ENCODE assay signal across 10 cellular contexts in genomic region chr4:152585036-152585439, GRCh38. TPM values are rescaled to one million over a fixed set of nuclear protein-coding genes. Genes with fewer than 3 reads are reported as not detected.
DNase-seq lines count a peak whose midpoint lies in the region; ATAC-seq and TF ChIP-seq lines count a peak whose summit lies in the region.
"Had no signal": no experiment of that assay in that cellular context is flagged by ENCODE, and none has a peak within 500 bp of the region (broad histone marks: within the 10 kb centered on the region; RNA-seq: fewer than 3 reads in every experiment).

No MANE protein-coding gene starts in this region.

- peaks cover 0 to 14% (median 0%) of the 10 kb centered on the region in 7 donors for H3K9me3 Mint-ChIP-seq in naive B cell

- peaks cover 11 to 15% (median 13%) of the 10 kb centered on the region in 3 donors for H3K27me3 Mint-ChIP-seq in naive B cell

- H3K4me3 ChIP-seq in WI38 (ENCODE audit: low read depth, low read length) = peak overlapping the region; percentile 41

- H3K36me3 Mint-ChIP-seq in naive B cell = peaks cover 0 to 16% of the 10 kb centered on the region in 2 donors

- peak overlapping the region in 4 of 6 donors; percentile 18 to 39 (median 26) for H3K27ac Mint-ChIP-seq in naive B cell

- DNase-seq in naive B cell (no peak), SHP77 (lab: John Stamatoyannopoulos, UW) (no peak), NCI-H69 (lab: John Stamatoyannopoulos, UW) (no peak)
- no peak for DNase-seq in stimulated activated CD4-positive, alpha-beta T cell treated with anti-CD3 and anti-CD28 coated beads, Interleukin-2, amount 100 ng/mL, for 24 hours
- DNase-seq: erythroblast; NK-92 treated with Interleukin-12 subunit alpha and Interleukin-12 subunit beta, amount 100 ng/mL, for 24 hours had no signal

- TF ChIP-seq CTCF in WI38 (IDR thresholded peaks at IDR 0.05; ENCODE audit: low read depth, low read length) = no peak

- ATAC-seq in GM18520 (IDR thresholded peaks at IDR 0.05; ENCODE audit: unreplicated experiment) (peak; percentile 49), HG02588 (IDR thresholded peaks at IDR 0.05; ENCODE audit: unreplicated experiment) (peak; percentile 81), naive B cell (ENCODE audit: low read depth in 2 of 2) (peak in 1 of 2 donors; percentile 56), SK-N-SH treated with all-trans-retinoic acid at 6 μM for 48 hours (no peak)

- H3K4me3 Mint-ChIP-seq in naive B cell = peak overlapping the region in 6 of 8 donors; percentile 8 to 76 (median 40)

- H3K4me1 Mint-ChIP-seq in naive B cell = peaks cover 0 to 4% (median 4%) of the 10 kb centered on the region in 3 donors

TF ChIP-seq in SK-N-SH treated with all-trans-retinoic acid at 6 μM for 48 hours, 23 proteins besides CTCF, POLR2A, EP300 and RAD21:
- TF ChIP-seq ARNTL (CRISPR knock-in tag; IDR thresholded peaks at IDR 0.05; ENCODE audit: borderline replicate concordance, low read depth) (no peak), CSRNP3 (CRISPR knock-in tag; IDR thresholded peaks at IDR 0.05) (no peak), CSDC2 (CRISPR knock-in tag; IDR thresholded peaks at IDR 0.05) (no peak), BACH2 (CRISPR knock-in tag; IDR thresholded peaks at IDR 0.05; ENCODE audit: borderline replicate concordance) (no peak), GLIS3 (CRISPR knock-in tag; IDR thresholded peaks at IDR 0.05) (no peak), TSHZ2 (CRISPR knock-in tag; IDR thresholded peaks at IDR 0.05) (no peak), PPARA (CRISPR knock-in tag; IDR thresholded peaks at IDR 0.05; ENCODE audit: borderline replicate concordance) (no peak), PATZ1 (CRISPR knock-in tag; IDR thresholded peaks at IDR 0.05; ENCODE audit: borderline replicate concordance) (no peak), SNAI2 (CRISPR knock-in tag; IDR thresholded peaks at IDR 0.05) (no peak), TOX (CRISPR knock-in tag; IDR thresholded peaks at IDR 0.05; ENCODE audit: borderline replicate concordance) (no peak), CREB5 (CRISPR knock-in tag; IDR thresholded peaks at IDR 0.05; ENCODE audit: low read depth) (no peak), ESRRG (CRISPR knock-in tag; IDR thresholded peaks at IDR 0.05) (no peak), ZFP3 (CRISPR knock-in tag; IDR thresholded peaks at IDR 0.05) (no peak), OSR1 (CRISPR knock-in tag; IDR thresholded peaks at IDR 0.05) (no peak)
TF ChIP-seq in SK-N-SH treated with all-trans-retinoic acid at 6 μM for 48 hours: peak in this region for 0.

RNA-seq across cellular contexts. Expression of gene FBXW7, which starts 49.1 kb away (rescaled TPM):
- 10 to 100 TPM; 35.6 to 64.2 (median 39.0) TPM for polyA plus RNA-seq in naive B cell (ENCODE audit: low read depth in 6 of 6)
